ENCODE assay signal across 7 cellular contexts in the genomic region with DNA sequence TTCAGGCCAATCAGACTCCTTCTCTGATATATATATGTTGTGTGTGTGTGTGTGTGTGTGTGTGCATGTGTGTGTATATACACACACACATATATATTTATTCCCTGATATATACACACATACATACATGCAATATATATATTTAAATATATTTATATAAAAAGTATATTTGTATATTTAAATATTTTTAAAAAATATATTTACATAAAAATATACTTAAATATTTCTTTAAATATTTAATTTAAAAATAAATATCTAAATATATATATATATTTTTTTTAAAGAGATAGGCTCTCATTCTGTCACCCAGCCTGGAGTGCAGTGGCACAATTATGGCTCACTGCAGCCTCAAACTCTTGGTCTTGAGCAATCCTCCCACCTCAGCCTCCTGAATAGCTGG.
"Had no signal": no experiment of that assay in that cellular context is flagged by ENCODE, and none has a peak within 500 bp of the region (broad histone marks: within the 10 kb centered on the region; RNA-seq: fewer than 3 reads in every experiment).

No MANE protein-coding gene starts in this region.

- H3K4me1 Mint-ChIP-seq: GM23338, H9 had no signal

- H3K4me3 ChIP-seq: GM23338, K562 had no signal

- H2AFZ ChIP-seq: GM23338 had no signal

- H3K4me2 ChIP-seq: GM23338 had no signal

- H3K4me3 Mint-ChIP-seq: GM23338, H9 had no signal

- FAIRE-seq: H1, H54, K562 had no signal

- ATAC-seq: GM23338, K562 had no signal

- H3K9me3 Mint-ChIP-seq: GM23338 had no signal

- H3K27ac Mint-ChIP-seq: GM23338, H9 had no signal

- DNase-seq: H9, HCEC 1CT, IMR-90 had no signal
